Comparison of ENCODE assay signal across 1 cellular context in the genomic region with DNA sequence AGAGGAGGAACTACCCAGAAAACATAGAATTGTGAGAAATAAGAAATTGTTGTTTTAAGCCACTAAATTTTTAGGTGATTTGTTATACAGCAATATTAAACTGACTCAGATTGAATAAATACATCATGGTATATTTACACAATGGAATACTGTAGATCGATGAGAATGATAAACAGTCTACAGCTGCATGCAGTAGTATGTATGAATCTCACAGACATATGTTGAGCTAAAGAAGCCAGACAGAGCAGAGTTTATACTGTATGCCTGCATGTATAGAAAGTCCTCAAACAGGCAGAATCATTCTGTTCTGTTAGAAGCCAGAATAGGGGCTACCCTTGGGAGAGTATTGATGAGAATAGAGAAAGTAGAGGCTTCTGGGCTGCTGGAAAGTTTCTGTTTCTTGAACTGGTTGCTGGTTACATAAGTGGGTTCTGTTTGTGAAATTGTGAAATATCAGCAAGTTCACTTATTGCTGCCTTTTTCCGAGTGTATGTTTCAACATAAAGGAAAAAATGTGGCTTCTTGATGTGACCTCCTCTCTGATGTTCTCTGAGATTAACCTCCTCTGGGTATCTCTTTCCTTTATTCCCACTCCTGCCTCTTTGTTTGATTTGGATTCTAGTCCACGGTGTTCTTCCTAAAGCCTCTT.
TF ChIP-seq lines count a peak whose summit lies in the region.

No MANE protein-coding gene starts in this region.

TF ChIP-seq in GM23338, 12 proteins besides CTCF, POLR2A, EP300 and RAD21:
- TF ChIP-seq EZH2phosphoT487 (IDR thresholded peaks at IDR 0.05; ENCODE audit: unreplicated experiment) (no peak), ZNF462 (CRISPR knock-in tag; IDR thresholded peaks at IDR 0.05) (no peak), ZNF114 (CRISPR knock-in tag; IDR thresholded peaks at IDR 0.05) (no peak), EZH2 (IDR thresholded peaks at IDR 0.05; ENCODE audit: low read depth, unreplicated experiment) (no peak), ZNF331 (CRISPR knock-in tag; IDR thresholded peaks at IDR 0.05; ENCODE audit: low read depth) (no peak), NANOG (IDR thresholded peaks at IDR 0.05; ENCODE audit: borderline replicate concordance) (no peak), POLR2AphosphoS5 (IDR thresholded peaks at IDR 0.05; ENCODE audit: low read depth) (no peak), STAT1 (IDR thresholded peaks at IDR 0.05; ENCODE audit: unreplicated experiment) (no peak), JUNB (IDR thresholded peaks at IDR 0.05; ENCODE audit: unreplicated experiment) (no peak), CREB1 (CRISPR knock-in tag; IDR thresholded peaks at IDR 0.05; ENCODE audit: low read depth) (no peak)
- TF ChIP-seq, protein P1, sequence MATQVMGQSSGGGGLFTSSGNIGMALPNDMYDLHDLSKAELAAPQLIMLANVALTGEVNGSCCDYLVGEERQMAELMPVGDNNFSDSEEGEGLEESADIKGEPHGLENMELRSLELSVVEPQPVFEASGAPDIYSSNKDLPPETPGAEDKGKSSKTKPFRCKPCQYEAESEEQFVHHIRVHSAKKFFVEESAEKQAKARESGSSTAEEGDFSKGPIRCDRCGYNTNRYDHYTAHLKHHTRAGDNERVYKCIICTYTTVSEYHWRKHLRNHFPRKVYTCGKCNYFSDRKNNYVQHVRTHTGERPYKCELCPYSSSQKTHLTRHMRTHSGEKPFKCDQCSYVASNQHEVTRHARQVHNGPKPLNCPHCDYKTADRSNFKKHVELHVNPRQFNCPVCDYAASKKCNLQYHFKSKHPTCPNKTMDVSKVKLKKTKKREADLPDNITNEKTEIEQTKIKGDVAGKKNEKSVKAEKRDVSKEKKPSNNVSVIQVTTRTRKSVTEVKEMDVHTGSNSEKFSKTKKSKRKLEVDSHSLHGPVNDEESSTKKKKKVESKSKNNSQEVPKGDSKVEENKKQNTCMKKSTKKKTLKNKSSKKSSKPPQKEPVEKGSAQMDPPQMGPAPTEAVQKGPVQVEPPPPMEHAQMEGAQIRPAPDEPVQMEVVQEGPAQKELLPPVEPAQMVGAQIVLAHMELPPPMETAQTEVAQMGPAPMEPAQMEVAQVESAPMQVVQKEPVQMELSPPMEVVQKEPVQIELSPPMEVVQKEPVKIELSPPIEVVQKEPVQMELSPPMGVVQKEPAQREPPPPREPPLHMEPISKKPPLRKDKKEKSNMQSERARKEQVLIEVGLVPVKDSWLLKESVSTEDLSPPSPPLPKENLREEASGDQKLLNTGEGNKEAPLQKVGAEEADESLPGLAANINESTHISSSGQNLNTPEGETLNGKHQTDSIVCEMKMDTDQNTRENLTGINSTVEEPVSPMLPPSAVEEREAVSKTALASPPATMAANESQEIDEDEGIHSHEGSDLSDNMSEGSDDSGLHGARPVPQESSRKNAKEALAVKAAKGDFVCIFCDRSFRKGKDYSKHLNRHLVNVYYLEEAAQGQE (IDR thresholded peaks at IDR 0.05; ENCODE audit: unreplicated experiment): no peak
- TF ChIP-seq, protein P2, sequence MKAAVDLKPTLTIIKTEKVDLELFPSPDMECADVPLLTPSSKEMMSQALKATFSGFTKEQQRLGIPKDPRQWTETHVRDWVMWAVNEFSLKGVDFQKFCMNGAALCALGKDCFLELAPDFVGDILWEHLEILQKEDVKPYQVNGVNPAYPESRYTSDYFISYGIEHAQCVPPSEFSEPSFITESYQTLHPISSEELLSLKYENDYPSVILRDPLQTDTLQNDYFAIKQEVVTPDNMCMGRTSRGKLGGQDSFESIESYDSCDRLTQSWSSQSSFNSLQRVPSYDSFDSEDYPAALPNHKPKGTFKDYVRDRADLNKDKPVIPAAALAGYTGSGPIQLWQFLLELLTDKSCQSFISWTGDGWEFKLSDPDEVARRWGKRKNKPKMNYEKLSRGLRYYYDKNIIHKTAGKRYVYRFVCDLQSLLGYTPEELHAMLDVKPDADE (IDR thresholded peaks at IDR 0.05): no peak
